Comparison of ENCODE assay signal across 9 cellular contexts in genomic region chr7:99392046-99392445, GRCh38. TPM values are rescaled to one million over a fixed set of nuclear protein-coding genes. Genes with fewer than 3 reads are reported as not detected.
DNase-seq lines count a peak whose midpoint lies in the region; ATAC-seq and TF ChIP-seq lines count a peak whose summit lies in the region.
"Had no signal": no experiment of that assay in that cellular context is flagged by ENCODE, and none has a peak within 500 bp of the region (broad histone marks: within the 10 kb centered on the region; RNA-seq: fewer than 3 reads in every experiment).

No MANE protein-coding gene starts in this region.

- DNase-seq in cardiac muscle cell (ENCODE audit: low read depth in 1 of 2, low spot score in 1 of 2) (no peak), left cardiac atrium (no peak), lower lobe of right lung (no peak), transverse colon (peak; percentile 41), UCSD-AML1 (lab: John Stamatoyannopoulos, UW; ENCODE audit: unreplicated experiment) (no peak), NCI-H2107 (lab: John Stamatoyannopoulos, UW) (no peak)
- DNase-seq in activated naive CD4-positive, alpha-beta T cell treated with anti-CD3 and anti-CD28 coated beads, Interleukin-2, amount 50 U/mL, for 72 hours (ENCODE audit: low spot score in 2 of 2): no peak
- DNase-seq: Caco-2 had no signal

- TF ChIP-seq POLR2A in transverse colon (IDR thresholded peaks at IDR 0.05): no peak

- ATAC-seq in left cardiac atrium: no peak
- no peak for ATAC-seq in activated naive CD4-positive, alpha-beta T cell treated with anti-CD3 and anti-CD28 coated beads, Interleukin-2, amount 50 U/mL, for 72 hours
- no peak for ATAC-seq in lower lobe of right lung
- no peak for ATAC-seq in GM18861 (IDR thresholded peaks at IDR 0.05; ENCODE audit: unreplicated experiment)

- intact Hi-C loops in left cardiac atrium (cut with DNase I): no loop called here
- intact Hi-C loops in lower lobe of right lung (cut with DNase I): no loop called here
- intact Hi-C loops in transverse colon (cut with DNase I; ENCODE audit: low total_unique reads): no loop called here

- in situ Hi-C loops in transverse colon (cut with MboI; ENCODE audit: low pct_ligation_motif_present in 1 of 4, low pct_unique_long_range_greater_than_20kb in 1 of 4, low sequenced_read_pairs in 3 of 4): no loop called here

- H3K27ac ChIP-seq in cardiac muscle cell: no peak overlapping the region
- peak overlapping the region; percentile 71 for H3K27ac ChIP-seq in lower lobe of right lung
- H3K27ac ChIP-seq in transverse colon: peak overlapping the region; percentile 72 to 84 (median 82)

- peaks cover 7 to 21% of the 10 kb centered on the region in 2 donors for H3K36me3 Mint-ChIP-seq in activated naive CD4-positive, alpha-beta T cell treated with anti-CD3 and anti-CD28 coated beads, Interleukin-2, amount 50 U/mL, for 72 hours

- H3K4me1 ChIP-seq in cardiac muscle cell (ENCODE audit: low read depth) (peaks cover 7% of the 10 kb centered on the region), lower lobe of right lung (peaks cover 22% of the 10 kb centered on the region), transverse colon (peaks cover 17 to 19% (median 17%) of the 10 kb centered on the region in 4 donors)
- H3K4me1 ChIP-seq: Caco-2 had no signal

- H3K9me3 Mint-ChIP-seq in activated naive CD4-positive, alpha-beta T cell treated with anti-CD3 and anti-CD28 coated beads, Interleukin-2, amount 50 U/mL, for 72 hours: no peaks in the 10 kb centered on the region

- TF ChIP-seq CTCF in cardiac muscle cell (IDR thresholded peaks at IDR 0.05; ENCODE audit: low read depth, low read length) (no peak), lower lobe of right lung (IDR thresholded peaks at IDR 0.05) (no peak), transverse colon (IDR thresholded peaks at IDR 0.05) (no peak)

- WGBS in transverse colon (ENCODE audit: low coverage in 1 of 2), 2 donors: 59% methylated on average over 8 of the region's 8 CpGs; no CpG with 5 or more reads in 1 of the 2 donors

- H3K27ac Mint-ChIP-seq in activated naive CD4-positive, alpha-beta T cell treated with anti-CD3 and anti-CD28 coated beads, Interleukin-2, amount 50 U/mL, for 72 hours: peak overlapping the region; percentile 47 to 75

- H3K9me3 ChIP-seq in cardiac muscle cell (ENCODE audit: low read depth): no peaks in the 10 kb centered on the region
- no peaks in the 10 kb centered on the region for H3K9me3 ChIP-seq in lower lobe of right lung
- no peaks in the 10 kb centered on the region for H3K9me3 ChIP-seq in transverse colon
- H3K9me3 ChIP-seq: Caco-2 had no signal

- no peaks in the 10 kb centered on the region for H3K27me3 ChIP-seq in cardiac muscle cell
- no peaks in the 10 kb centered on the region for H3K27me3 ChIP-seq in lower lobe of right lung (ENCODE audit: low read depth)
- no peaks in the 10 kb centered on the region for H3K27me3 ChIP-seq in transverse colon

- TF ChIP-seq EP300 in transverse colon (IDR thresholded peaks at IDR 0.05; ENCODE audit: low read depth): no peak

- H3K4me3 ChIP-seq in cardiac muscle cell (peak overlapping the region; percentile 49), lower lobe of right lung (peak overlapping the region; percentile 61), transverse colon (peak overlapping the region in 2 of 4 donors; percentile 51 to 59)

- H3K36me3 ChIP-seq in cardiac muscle cell (peaks cover 6% of the 10 kb centered on the region), lower lobe of right lung (peaks cover 87% of the 10 kb centered on the region), transverse colon (peaks cover 0 to 24% (median 9%) of the 10 kb centered on the region in 4 donors)

RNA-seq across cellular contexts. Expression of gene PDAP1, which starts 16.4 kb away (rescaled TPM):
- 130 and 181 TPM in 2 replicates for total RNA-seq in cardiac muscle cell
- polyA plus RNA-seq in cardiac muscle cell: 75.1 and 81.0 TPM in 2 replicates
- 10 to 100 TPM; 76.0 to 96.8 TPM for total RNA-seq in left cardiac atrium
- 100 to 1,000 TPM; 101 to 148 TPM for total RNA-seq in activated naive CD4-positive, alpha-beta T cell treated with anti-CD3 and anti-CD28 coated beads, Interleukin-2, amount 50 U/mL, for 72 hours
- total RNA-seq in lower lobe of right lung: 61.6 TPM
- total RNA-seq in transverse colon: 10 to 100 TPM; 27.7 to 54.9 (median 49.9) TPM

RNA-seq across cellular contexts. Expression of gene BUD31, which starts 16.7 kb away (rescaled TPM):
- total RNA-seq in cardiac muscle cell (66.9 and 110 TPM in 2 replicates), left cardiac atrium (10 to 100 TPM; 44.9 to 51.7 TPM), lower lobe of right lung (64.2 TPM), transverse colon (100 to 1,000 TPM in 1 of 4 donors, 10 to 100 TPM in 2, 1 to 10 TPM in 1; 5.0 to 167 (median 50.1) TPM)
- polyA plus RNA-seq in cardiac muscle cell: 132 and 193 TPM in 2 replicates
- 100 to 1,000 TPM; 131 to 135 TPM for total RNA-seq in activated naive CD4-positive, alpha-beta T cell treated with anti-CD3 and anti-CD28 coated beads, Interleukin-2, amount 50 U/mL, for 72 hours

RNA-seq across cellular contexts. Expression of gene ARPC1B, which starts 17.5 kb away (rescaled TPM):
- total RNA-seq in cardiac muscle cell (38.7 and 61.7 TPM in 2 replicates), left cardiac atrium (10 to 100 TPM; 71.7 to 88.0 TPM), lower lobe of right lung (236 TPM), transverse colon (100 to 1,000 TPM; 138 to 346 (median 186) TPM)
- polyA plus RNA-seq in cardiac muscle cell: 49.3 and 56.1 TPM in 2 replicates
- total RNA-seq in activated naive CD4-positive, alpha-beta T cell treated with anti-CD3 and anti-CD28 coated beads, Interleukin-2, amount 50 U/mL, for 72 hours: 100 to 1,000 TPM; 254 to 333 TPM

RNA-seq across cellular contexts. Expression of gene PTCD1, which starts 46.6 kb away (rescaled TPM):
- total RNA-seq in cardiac muscle cell: 13.7 and 27.9 TPM in 2 replicates
- polyA plus RNA-seq in cardiac muscle cell: 6.1 and 7.8 TPM in 2 replicates
- total RNA-seq in left cardiac atrium: 1 to 10 TPM; 2.6 to 2.8 TPM
- 1 to 10 TPM; 4.4 to 4.5 TPM for total RNA-seq in activated naive CD4-positive, alpha-beta T cell treated with anti-CD3 and anti-CD28 coated beads, Interleukin-2, amount 50 U/mL, for 72 hours
- total RNA-seq in lower lobe of right lung: 6.8 TPM
- 10 to 100 TPM in 1 of 4 donors, 1 to 10 TPM in 3; 1.8 to 38.2 (median 5.5) TPM for total RNA-seq in transverse colon

RNA-seq across cellular contexts. Expression of gene CPSF4, which starts 46.7 kb away (rescaled TPM):
- total RNA-seq in cardiac muscle cell (59.9 and 84.1 TPM in 2 replicates), left cardiac atrium (10 to 100 TPM; 18.2 to 18.8 TPM), lower lobe of right lung (26.8 TPM), transverse colon (10 to 100 TPM; 20.7 to 65.5 (median 24.8) TPM)
- polyA plus RNA-seq in cardiac muscle cell: 59.8 and 75.2 TPM in 2 replicates
- 10 to 100 TPM; 47.5 to 62.1 TPM for total RNA-seq in activated naive CD4-positive, alpha-beta T cell treated with anti-CD3 and anti-CD28 coated beads, Interleukin-2, amount 50 U/mL, for 72 hours
